8 cellular contexts compared by ENCODE assay signal in genomic region chr15:67543348-67543718, GRCh38. TPM values are rescaled to one million over a fixed set of nuclear protein-coding genes. Genes with fewer than 3 reads are reported as not detected.
A peak's percentile ranks its signal among the peaks of the same experiment; 100 is the strongest.
DNase-seq lines count a peak whose midpoint lies in the region; ATAC-seq and TF ChIP-seq lines count a peak whose summit lies in the region.

No MANE protein-coding gene starts in this region.

- peak overlapping the region; percentile 95 for H3K4me3 Mint-ChIP-seq in activated CD8-positive, alpha-beta T cell treated with anti-CD3 and anti-CD28 coated beads for 36 hours

- H3K9me3 Mint-ChIP-seq in activated CD8-positive, alpha-beta T cell treated with anti-CD3 and anti-CD28 coated beads for 36 hours, result peaks cover 2% of the 10 kb centered on the region

- no peaks in the 10 kb centered on the region for H3K27me3 ChIP-seq in heart right ventricle

- H3K9me3 ChIP-seq in heart right ventricle, result no peaks in the 10 kb centered on the region

- CTCF ChIA-PET in activated CD8-positive, alpha-beta T cell treated with anti-CD3 and anti-CD28 coated beads for 36 hours (lab: Charles Lee), result no interaction called here

- intact Hi-C loops in activated CD8-positive, alpha-beta T cell treated with anti-CD3 and anti-CD28 coated beads for 36 hours (cut with micrococcal nuclease), result loop anchor here (10.0 kb wide), 1 partner anchor 221 kb away; no protein-coding TSS in a partner anchor
- intact Hi-C loops in heart right ventricle (cut with DNase I), result loop anchor here in 3 of 10 donors (2.0 to 5.0 kb wide), 2 partner anchors 21 to 294 kb away; no protein-coding TSS in a partner anchor

- peaks cover 0 to 29% (median 0%) of the 10 kb centered on the region in 9 donors for H3K36me3 ChIP-seq in heart right ventricle

- peak overlapping the region in 9 of 10 donors; percentile 81 to 94 (median 90) for H3K27ac ChIP-seq in heart right ventricle

- peaks cover 6% of the 10 kb centered on the region for H3K36me3 Mint-ChIP-seq in activated CD8-positive, alpha-beta T cell treated with anti-CD3 and anti-CD28 coated beads for 36 hours (ENCODE audit: low read depth)

- WGBS in heart right ventricle, 2 donors, result 32 to 37% methylated on average over 7 of the region's 7 CpGs

- POLR2A ChIA-PET in activated CD8-positive, alpha-beta T cell treated with anti-CD3 and anti-CD28 coated beads for 36 hours (lab: Charles Lee), result interaction anchor here (1.5 kb wide), 1 partner anchor 13 kb away, joined by 3 read pairs; no protein-coding TSS in a partner anchor

- H3K4me3 ChIP-seq in heart right ventricle (peak overlapping the region; percentile 56 to 95 (median 84)), retinal pigment epithelial cell (ENCODE audit: low read length) (peak overlapping the region; percentile 93)

- no peak for ATAC-seq in activated CD8-positive, alpha-beta T cell treated with anti-CD3 and anti-CD28 coated beads for 36 hours
- ATAC-seq in heart right ventricle, result peak; percentile 5 to 45 (median 28)

- DNase-seq in DMS53 (lab: John Stamatoyannopoulos, UW), result peak; percentile 25
- no peak for DNase-seq in DMS53 treated with DMSO at 0.1 percent for 48 hours (lab: John Stamatoyannopoulos, UW; ENCODE audit: unreplicated experiment)
- DNase-seq in activated CD8-positive, alpha-beta T cell treated with anti-CD3 and anti-CD28 coated beads for 36 hours, result no peak
- no peak for DNase-seq in heart right ventricle
- no peak for DNase-seq in retinal pigment epithelial cell (ENCODE audit: low read depth)
- DNase-seq in GDM1 (lab: John Stamatoyannopoulos, UW), result no peak
- no peak for DNase-seq in AML-193 (lab: John Stamatoyannopoulos, UW)
- DNase-seq in NK-92 treated with Interleukin-12 subunit alpha and Interleukin-12 subunit beta, amount 100 ng/mL, for 24 hours (lab: John Stamatoyannopoulos, UW), result no peak

- peaks cover 5 to 33% (median 20%) of the 10 kb centered on the region in 9 donors for H3K4me1 ChIP-seq in heart right ventricle

- peak overlapping the region; percentile 92 for H3K27ac Mint-ChIP-seq in activated CD8-positive, alpha-beta T cell treated with anti-CD3 and anti-CD28 coated beads for 36 hours

- peaks cover 55% of the 10 kb centered on the region for H3K4me1 Mint-ChIP-seq in activated CD8-positive, alpha-beta T cell treated with anti-CD3 and anti-CD28 coated beads for 36 hours (ENCODE audit: low read depth)

- no peaks in the 10 kb centered on the region for H3K27me3 Mint-ChIP-seq in activated CD8-positive, alpha-beta T cell treated with anti-CD3 and anti-CD28 coated beads for 36 hours

- no peak for TF ChIP-seq CTCF in activated CD8-positive, alpha-beta T cell treated with anti-CD3 and anti-CD28 coated beads for 36 hours (IDR thresholded peaks at IDR 0.05)
- no peak for TF ChIP-seq CTCF in heart right ventricle (IDR thresholded peaks at IDR 0.05)
- no peak for TF ChIP-seq CTCF in retinal pigment epithelial cell (conservative IDR thresholded peaks at IDR 0.05; ENCODE audit: low read depth, low read length)

RNA-seq across cellular contexts. Expression of gene MAP2K5, which starts 0.8 kb away (rescaled TPM):
- total RNA-seq in activated CD8-positive, alpha-beta T cell treated with anti-CD3 and anti-CD28 coated beads for 36 hours, result 10 to 100 TPM; 19.0 to 21.1 TPM
- 10 to 100 TPM; 14.4 to 34.3 (median 21.4) TPM for total RNA-seq in heart right ventricle
- polyA plus RNA-seq in heart right ventricle, result 10 to 100 TPM in 1 of 2 donors, 1 to 10 TPM in 1; 7.7 to 12.6 TPM

RNA-seq across cellular contexts. Expression of gene C15orf61, which starts 22.4 kb away (rescaled TPM):
- 1 to 10 TPM; 7.5 to 7.8 TPM for total RNA-seq in activated CD8-positive, alpha-beta T cell treated with anti-CD3 and anti-CD28 coated beads for 36 hours
- total RNA-seq in heart right ventricle, result 10 to 100 TPM in 7 of 10 donors, 1 to 10 TPM in 3; 6.9 to 15.0 (median 11.9) TPM
- polyA plus RNA-seq in heart right ventricle, result 1 to 10 TPM; 2.7 to 5.3 TPM
